Comparison of ENCODE assay signal across 23 cellular contexts in genomic region chr3:119743921-119744320, GRCh38. TPM values are rescaled to one million over a fixed set of nuclear protein-coding genes. Genes with fewer than 3 reads are reported as not detected.
A peak's percentile ranks its signal among the peaks of the same experiment; 100 is the strongest.
DNase-seq lines count a peak whose midpoint lies in the region; ATAC-seq and TF ChIP-seq lines count a peak whose summit lies in the region.
"Had no signal": no experiment of that assay in that cellular context is flagged by ENCODE, and none has a peak within 500 bp of the region (broad histone marks: within the 10 kb centered on the region; RNA-seq: fewer than 3 reads in every experiment).

No MANE protein-coding gene starts in this region.

- ATAC-seq in GM21717 (IDR thresholded peaks at IDR 0.05; ENCODE audit: unreplicated experiment), result no peak
- ATAC-seq: A549, GM12878, HepG2 had no signal

- H3K9me3 ChIP-seq in MM.1S (replicated peaks; ENCODE audit: insufficient read depth, low read length), result no peaks in the 10 kb centered on the region
- H3K9me3 ChIP-seq: A549, BLaER1, HAP-1 had no signal

- peak overlapping the region; percentile 35 for H3K27ac Mint-ChIP-seq in neural crest cell (ENCODE audit: unreplicated experiment)

- no peaks in the 10 kb centered on the region for H3K4me1 Mint-ChIP-seq in neural crest cell
- H3K4me1 Mint-ChIP-seq: CD4-positive, alpha-beta memory T cell had no signal

- H3K9me3 Mint-ChIP-seq in neural crest cell, result no peaks in the 10 kb centered on the region
- H3K9me3 Mint-ChIP-seq: CD14-positive monocyte; CD4-positive, alpha-beta memory T cell had no signal

- H3K27ac ChIP-seq in MM.1S (ENCODE audit: low read length), result no peak overlapping the region
- H3K27ac ChIP-seq: 22Rv1, A549, BLaER1 had no signal

- H3K79me2 ChIP-seq in MM.1S (ENCODE audit: low read length), result no peaks in the 10 kb centered on the region

- TF ChIP-seq CTCF in neural crest cell (conservative IDR thresholded peaks at IDR 0.05), result no peak
- TF ChIP-seq CTCF in MM.1S (IDR thresholded peaks at IDR 0.05; ENCODE audit: low read length), result no peak

- 0 out of 2 replicates have a peak, but pooled peaks cover 10% of the 10 kb centered on the region for H3K27me3 ChIP-seq in MM.1S (replicated peaks; ENCODE audit: insufficient read depth, low read length)
- H3K27me3 ChIP-seq: BLaER1 had no signal

- no peaks in the 10 kb centered on the region for H3K9me2 ChIP-seq in MM.1S (replicated peaks; ENCODE audit: insufficient read depth, low read length)

- no peak overlapping the region for H2AFZ ChIP-seq in MM.1S (ENCODE audit: low read length)

- no peaks in the 10 kb centered on the region for H3K36me3 Mint-ChIP-seq in neural crest cell (ENCODE audit: low read depth)
- H3K36me3 Mint-ChIP-seq: CD14-positive monocyte; CD4-positive, alpha-beta memory T cell had no signal

- peaks cover 16% of the 10 kb centered on the region for H3K4me1 ChIP-seq in MM.1S (ENCODE audit: low read length)
- H3K4me1 ChIP-seq: A549, BLaER1, HAP-1 had no signal

- no peaks in the 10 kb centered on the region for H4K20me1 ChIP-seq in MM.1S (ENCODE audit: insufficient read depth, low read length)
- H4K20me1 ChIP-seq: BLaER1 had no signal

- H3K4me3 Mint-ChIP-seq in neural crest cell, result no peak overlapping the region
- H3K4me3 Mint-ChIP-seq: CD14-positive monocyte; CD4-positive, alpha-beta memory T cell had no signal

- DNase-seq in NCI-H1092 treated with DMSO at 0.1 percent for 48 hours (lab: John Stamatoyannopoulos, UW) (peak; percentile 1), NCI-H1092 (lab: John Stamatoyannopoulos, UW) (no peak), NCI-H2029 (lab: John Stamatoyannopoulos, UW) (peak; percentile 71), SHP77 treated with DMSO at 0.1 percent for 48 hours (lab: John Stamatoyannopoulos, UW) (peak; percentile 83), neural crest cell (ENCODE audit: low read depth, low spot score) (no peak), NCI-H146 treated with DMSO at 0.1 percent for 48 hours (lab: John Stamatoyannopoulos, UW; ENCODE audit: unreplicated experiment) (no peak), MM.1S (no peak)
- DNase-seq: AML-193; CD4-positive, alpha-beta memory T cell; DMS 273 treated with DMSO at 0.1 percent for 48 hours; DMS53; DND-41; EL had no signal

- no peaks in the 10 kb centered on the region for H3K36me3 ChIP-seq in MM.1S (replicated peaks; ENCODE audit: insufficient read depth, low read length)
- H3K36me3 ChIP-seq: BLaER1, HAP-1 had no signal

- no peak overlapping the region for H3K4me3 ChIP-seq in MM.1S (ENCODE audit: low read length)
- H3K4me3 ChIP-seq: A549, BLaER1, GM12878, HAP-1 had no signal

- H3K27me3 Mint-ChIP-seq in neural crest cell (ENCODE audit: low read depth), result no peaks in the 10 kb centered on the region

- H3K9ac ChIP-seq in MM.1S (ENCODE audit: low read length), result no peak overlapping the region
- H3K9ac ChIP-seq: BLaER1 had no signal

- no peak overlapping the region for H3K4me2 ChIP-seq in MM.1S (ENCODE audit: low read depth, low read length)
- H3K4me2 ChIP-seq: A549, BLaER1 had no signal

- H3F3A ChIP-seq in MM.1S (ENCODE audit: insufficient read depth, low read length), result peaks cover 12% of the 10 kb centered on the region

RNA-seq across cellular contexts. Expression of gene NR1I2, which starts 38.0 kb away (rescaled TPM):
- total RNA-seq in neural crest cell, result 0.26 TPM in 1 of 2 replicates, not detected in the other
- total RNA-seq: G401, H4 had no signal

RNA-seq across cellular contexts. Expression of gene CFAP91, which starts 41.1 kb away (rescaled TPM):
- 7.0 TPM in 2 replicates for total RNA-seq in neural crest cell
- total RNA-seq: G401, HepG2 had no signal

Comparison
In these comparisons a context has a peak if more than half of its experiments do, and no peak if none do; other contexts are left out.
1. DNase-seq: peak in NCI-H1092 treated with DMSO at 0.1 percent for 48 hours (single experiment), NCI-H2029 (single experiment) and SHP77 treated with DMSO at 0.1 percent for 48 hours (single experiment); none in NCI-H1092 (single experiment), neural crest cell (single experiment), NCI-H146 treated with DMSO at 0.1 percent for 48 hours (single experiment) and MM.1S (single experiment).